ENCODE assay signal across 11 cellular contexts in the genomic region with DNA sequence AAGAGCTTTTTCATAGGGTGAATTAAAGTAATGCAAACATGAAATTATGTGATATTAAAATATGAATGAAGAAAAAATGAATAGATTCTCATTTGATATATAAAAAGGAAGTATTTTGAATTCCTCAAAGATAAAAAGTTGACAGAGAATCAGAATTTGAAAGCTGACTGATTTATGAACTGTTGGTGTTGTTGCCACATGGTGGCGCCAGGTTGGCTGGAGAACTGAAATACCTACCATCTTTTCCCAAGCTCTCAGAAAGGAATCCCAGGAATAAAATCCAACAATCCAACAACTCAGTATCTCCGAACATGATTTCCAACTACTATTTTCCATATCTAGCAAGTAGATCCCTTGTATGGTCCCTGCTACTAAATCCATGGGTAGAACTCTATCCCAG. TPM values are rescaled to one million over a fixed set of nuclear protein-coding genes. Genes with fewer than 3 reads are reported as not detected.
DNase-seq lines count a peak whose midpoint lies in the region; ATAC-seq and TF ChIP-seq lines count a peak whose summit lies in the region.
"Had no signal": no experiment of that assay in that cellular context is flagged by ENCODE, and none has a peak within 500 bp of the region (broad histone marks: within the 10 kb centered on the region; RNA-seq: fewer than 3 reads in every experiment).

No MANE protein-coding gene starts in this region.

- H4K20me1 ChIP-seq in PC-3 (ENCODE audit: low read length) = no peaks in the 10 kb centered on the region

- no peaks in the 10 kb centered on the region for H3K36me3 ChIP-seq in cardiac muscle cell
- H3K36me3 ChIP-seq in PC-3 (ENCODE audit: low read depth, low read length) = no peaks in the 10 kb centered on the region
- H3K36me3 ChIP-seq in thyroid gland = no peaks in the 10 kb centered on the region
- H3K36me3 ChIP-seq: suprapubic skin had no signal

- TF ChIP-seq CTCF in cardiac muscle cell (IDR thresholded peaks at IDR 0.05; ENCODE audit: low read depth, low read length) (peak; percentile 48), PC-3 (conservative IDR thresholded peaks at IDR 0.05; ENCODE audit: low read depth, low read length) (peak; percentile 61), foreskin keratinocyte (conservative IDR thresholded peaks at IDR 0.05) (peak; percentile 62), thyroid gland (IDR thresholded peaks at IDR 0.05) (peak in 4 of 6 experiments; percentile 18 to 46 (median 40))

- no TSS peak for BruUV-seq in PC-3 (replicated peaks; lab: Mats Ljungman, UMichigan)

- no peak overlapping the region for H3K9ac ChIP-seq in PC-3 (ENCODE audit: low read length)

- H3K9me3 ChIP-seq in cardiac muscle cell (ENCODE audit: low read depth) = no peaks in the 10 kb centered on the region
- H3K9me3 ChIP-seq in PC-3 (ENCODE audit: low read length) = no peaks in the 10 kb centered on the region
- no peaks in the 10 kb centered on the region for H3K9me3 ChIP-seq in thyroid gland
- H3K9me3 ChIP-seq: suprapubic skin had no signal

- no peak for TF ChIP-seq POLR2A in thyroid gland (IDR thresholded peaks at IDR 0.05)

- ATAC-seq in Right ventricle myocardium superior (ENCODE audit: poor library complexity) = no peak
- ATAC-seq in PC-3 = no peak
- ATAC-seq in foreskin keratinocyte = no peak
- ATAC-seq in GM21390 (IDR thresholded peaks at IDR 0.05; ENCODE audit: unreplicated experiment) = no peak
- ATAC-seq: activated naive CD8-positive, alpha-beta T cell treated with anti-CD3 and anti-CD28 coated beads, Interleukin-2, amount 50 U/mL, for 24 hours had no signal

- no peak overlapping the region for H3K4me2 ChIP-seq in PC-3 (ENCODE audit: low read length)

- CTCF ChIA-PET in PC-3 (lab: Charles Lee) = interaction anchor here (0.7 kb wide), 1 partner anchor 46 kb away, joined by 3 read pairs; no protein-coding TSS in a partner anchor

- H3K4me1 ChIP-seq in cardiac muscle cell (ENCODE audit: low read depth) (no peaks in the 10 kb centered on the region), PC-3 (ENCODE audit: insufficient read depth, low read length) (no peaks in the 10 kb centered on the region), foreskin keratinocyte (no peaks in the 10 kb centered on the region), thyroid gland (peaks cover 0 to 10% of the 10 kb centered on the region in 2 donors)

- WGBS in thyroid gland, 2 donors = 89 to 91% methylated on average over 2 of the region's 2 CpGs

- H3K9me2 ChIP-seq in PC-3 (replicated peaks; ENCODE audit: low read length) = no peaks in the 10 kb centered on the region

- H3K27ac ChIP-seq in cardiac muscle cell = no peak overlapping the region
- H3K27ac ChIP-seq in PC-3 (ENCODE audit: low read length) = no peak overlapping the region
- no peak overlapping the region for H3K27ac ChIP-seq in foreskin keratinocyte
- no peak overlapping the region for H3K27ac ChIP-seq in thyroid gland
- H3K27ac ChIP-seq: suprapubic skin had no signal

- intact Hi-C loops in Right ventricle myocardium superior (cut with DNase I) (no loop called here), PC-3 (cut with micrococcal nuclease) (no loop called here), thyroid gland (cut with DNase I) (loop anchor here (5.0 kb wide), 1 partner anchor 365 kb away; no protein-coding TSS in a partner anchor)

- H3K4me3 ChIP-seq in cardiac muscle cell (no peak overlapping the region), PC-3 (ENCODE audit: low read length) (no peak overlapping the region), thyroid gland (replicated peaks in 1 of 3) (no peak overlapping the region)
- H3K4me3 ChIP-seq: suprapubic skin had no signal

- no peak overlapping the region for H2AFZ ChIP-seq in PC-3 (ENCODE audit: low read length)

- DNase-seq in cardiac muscle cell (ENCODE audit: low read depth in 1 of 2, low spot score in 1 of 2) (peak in 1 of 2 donors; percentile 29), Right ventricle myocardium superior (no peak), PC-3 (no peak), foreskin keratinocyte (no peak), thyroid gland (peak; percentile 15 to 50), H4 (ENCODE audit: low spot score) (no peak)
- no peak for DNase-seq in stimulated activated naive CD4-positive, alpha-beta T cell treated with Interleukin-2 at 50 U/mL for 16 hours (lab: John Stamatoyannopoulos, UW)
- DNase-seq: activated naive CD8-positive, alpha-beta T cell treated with anti-CD3 and anti-CD28 coated beads, Interleukin-2, amount 50 U/mL, for 24 hours; CD4-positive, CD25-positive, alpha-beta regulatory T cell had no signal

- H3K79me2 ChIP-seq in PC-3 (ENCODE audit: low read length) = no peaks in the 10 kb centered on the region

- H3K27me3 ChIP-seq in cardiac muscle cell (peaks cover 70% of the 10 kb centered on the region), PC-3 (ENCODE audit: low read length) (peaks cover 41% of the 10 kb centered on the region), foreskin keratinocyte (peaks cover 65% of the 10 kb centered on the region), thyroid gland (no peaks in the 10 kb centered on the region)

- H3F3A ChIP-seq in PC-3 (ENCODE audit: low read length, unreplicated experiment) = no peaks in the 10 kb centered on the region

- POLR2A ChIA-PET in PC-3 (lab: Charles Lee; ENCODE audit: unreplicated experiment) = no interaction called here

RNA-seq across cellular contexts. Expression of gene MYRIP, which starts 3.1 kb away (rescaled TPM):
- 0.21 and 0.36 TPM in 2 replicates for total RNA-seq in cardiac muscle cell
- polyA plus RNA-seq in cardiac muscle cell = 0.55 and 0.60 TPM in 2 replicates
- 1.6 TPM for total RNA-seq in Right ventricle myocardium superior
- total RNA-seq in PC-3 (2014; rRNA removed) = not detected in 2 replicates
- total RNA-seq in foreskin keratinocyte = not detected in 2 replicates
- not detected in 2 replicates for polyA plus RNA-seq in foreskin keratinocyte
- 1 to 10 TPM; 1.6 to 7.1 (median 3.6) TPM for total RNA-seq in thyroid gland
- not detected in 2 replicates for total RNA-seq in H4 (2014; rRNA removed; shearing (Covaris generic))
- total RNA-seq: CD4-positive, CD25-positive, alpha-beta regulatory T cell had no signal
- polyA plus RNA-seq: CD4-positive, CD25-positive, alpha-beta regulatory T cell had no signal

Comparison
In these comparisons a context has a peak if more than half of its experiments do, and no peak if none do; other contexts are left out.
1. DNase-seq: peak in thyroid gland (2 of 2); none in Right ventricle myocardium superior (single experiment), PC-3 (single experiment), foreskin keratinocyte (0 of 2), H4 (single experiment) and stimulated activated naive CD4-positive, alpha-beta T cell treated with Interleukin-2 at 50 U/mL for 16 hours (single experiment).
2. Peak in every context shown above with its lines, with median percentiles within 50 percentile points of each other: CTCF ChIP-seq.